Comparison of ENCODE assay signal across 8 cellular contexts in genomic region chr6:144150673-144151009, GRCh38.
DNase-seq lines count a peak whose midpoint lies in the region; ATAC-seq and TF ChIP-seq lines count a peak whose summit lies in the region.

No MANE protein-coding gene starts in this region.

- H3K9ac ChIP-seq in OCI-LY3 (ENCODE audit: low read length) (peak overlapping the region; percentile 65), iPS-15b (ENCODE audit: low read depth, low read length) (no peak overlapping the region)

- peak overlapping the region; percentile 68 for H3K4me3 ChIP-seq in AG04449 (ENCODE audit: low read depth, low read length)
- H3K4me3 ChIP-seq in OCI-LY3 (ENCODE audit: low read length), result peak overlapping the region; percentile 98
- peak overlapping the region; percentile 85 for H3K4me3 ChIP-seq in iPS-15b (ENCODE audit: low read depth, low read length)

- H3K27ac Mint-ChIP-seq in activated naive CD8-positive, alpha-beta T cell, result peak overlapping the region; percentile 99

- H3K4me3 Mint-ChIP-seq in activated naive CD8-positive, alpha-beta T cell, result peak overlapping the region; percentile 94

- CTCF ChIA-PET in AG04449 (lab: Yijun Ruan, JAX), result no interaction called here

- POLR2A ChIA-PET in AG04449 (lab: Yijun Ruan, JAX), result interaction anchor here (0.6 kb wide), 1 partner anchor 97 kb away, joined by 3 read pairs; no protein-coding TSS in a partner anchor

- H3K4me1 ChIP-seq in OCI-LY3 (ENCODE audit: low read length) (peaks cover 17% of the 10 kb centered on the region), iPS-15b (ENCODE audit: control insufficient read depth, insufficient read depth, low read length) (peaks cover 2% of the 10 kb centered on the region)

- no peaks in the 10 kb centered on the region for H4K20me1 ChIP-seq in OCI-LY3 (ENCODE audit: insufficient read depth, low read length)

- peak overlapping the region; percentile 94 for H3K4me2 ChIP-seq in OCI-LY3 (ENCODE audit: low read length)

- peaks cover 39% of the 10 kb centered on the region for H3K4me1 Mint-ChIP-seq in activated naive CD8-positive, alpha-beta T cell (ENCODE audit: low read depth)

- H3K27me3 Mint-ChIP-seq in activated naive CD8-positive, alpha-beta T cell, result no peaks in the 10 kb centered on the region

- H3K27me3 ChIP-seq in OCI-LY3 (ENCODE audit: low read depth, low read length) (0 out of 2 replicates have a peak, but pooled peaks cover 9% of the 10 kb centered on the region), iPS-15b (ENCODE audit: control insufficient read depth, insufficient read depth, low read length) (peaks cover 49% of the 10 kb centered on the region)

- DNase-seq in AG04449 (ENCODE audit: low read depth, low spot score) (no peak), GF-D8 (lab: John Stamatoyannopoulos, UW) (no peak), NCI-H2196 (lab: John Stamatoyannopoulos, UW; ENCODE audit: unreplicated experiment) (no peak)
- peak; percentile 33 for DNase-seq in stimulated activated CD4-positive, alpha-beta T cell treated with anti-CD3 and anti-CD28 coated beads, Interleukin-1b, Interleukin-23, amount 100 ng/mL, for 48 hours

- H3K79me2 ChIP-seq in OCI-LY3 (ENCODE audit: low read length), result no peaks in the 10 kb centered on the region

- ATAC-seq in GM19455 (IDR thresholded peaks at IDR 0.05; ENCODE audit: unreplicated experiment), result peak; percentile 23

- H3K27ac ChIP-seq in OCI-LY3 (ENCODE audit: low read length), result 0 out of 2 replicates have a peak overlapping the region, but pooled peaks have one; percentile 13

- no peak for TF ChIP-seq CTCF in AG04449 (IDR thresholded peaks at IDR 0.05; ENCODE audit: insufficient read depth, low read length, missing control alignments)
- no peak; the same call in 1 of the 2 replicates for TF ChIP-seq CTCF in OCI-LY3 (IDR thresholded peaks at IDR 0.05; ENCODE audit: low read depth, low read length)

- peak overlapping the region; percentile 77 for H2AFZ ChIP-seq in OCI-LY3 (ENCODE audit: low read depth, low read length)

- H3K36me3 Mint-ChIP-seq in activated naive CD8-positive, alpha-beta T cell, result peaks cover 13% of the 10 kb centered on the region

- H3K9me3 Mint-ChIP-seq in activated naive CD8-positive, alpha-beta T cell (ENCODE audit: low read depth), result no peaks in the 10 kb centered on the region

- H3K36me3 ChIP-seq in OCI-LY3 (replicated peaks; ENCODE audit: low read depth, low read length), result no peaks in the 10 kb centered on the region
- no peaks in the 10 kb centered on the region for H3K36me3 ChIP-seq in iPS-15b (ENCODE audit: control insufficient read depth, insufficient read depth, low read length)

- no peaks in the 10 kb centered on the region for H3K9me3 ChIP-seq in OCI-LY3 (ENCODE audit: insufficient read depth, low read length)
- H3K9me3 ChIP-seq in iPS-15b (ENCODE audit: control insufficient read depth, insufficient read depth, low read length), result no peaks in the 10 kb centered on the region
